17 cellular contexts compared by ENCODE assay signal in the genomic region with DNA sequence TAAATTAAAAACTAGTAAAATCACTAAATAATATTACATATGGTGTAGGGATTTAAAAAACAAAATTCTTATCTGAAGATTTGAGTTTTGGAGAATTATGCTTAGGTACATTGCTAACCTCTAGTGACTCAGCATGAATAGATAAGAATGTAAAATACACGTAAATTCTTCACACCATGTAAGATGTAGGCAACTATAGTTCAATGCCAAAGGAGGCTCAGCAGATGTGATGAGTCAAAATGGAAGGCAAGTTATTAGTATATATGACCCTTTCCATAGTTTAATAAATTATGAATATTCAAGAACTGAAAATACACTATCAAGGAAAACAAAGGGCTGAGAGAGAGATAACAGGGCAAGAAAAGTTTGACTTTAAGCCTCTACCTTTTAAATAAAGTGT.
A peak's percentile ranks its signal among the peaks of the same experiment; 100 is the strongest.
DNase-seq lines count a peak whose midpoint lies in the region; ATAC-seq, FAIRE-seq and TF ChIP-seq lines count a peak whose summit lies in the region.
"Had no signal": no experiment of that assay in that cellular context is flagged by ENCODE, and none has a peak within 500 bp of the region (broad histone marks: within the 10 kb centered on the region; RNA-seq: fewer than 3 reads in every experiment).

No MANE protein-coding gene starts in this region.

- no peaks in the 10 kb centered on the region for H3K36me3 ChIP-seq in bronchial epithelial cell (ENCODE audit: control insufficient read depth, insufficient read depth, low read length)
- H3K36me3 ChIP-seq: right lobe of liver, suprapubic skin had no signal

- no peak overlapping the region for H3K27ac ChIP-seq in RWPE1
- H3K27ac ChIP-seq: hepatocyte, right lobe of liver, suprapubic skin had no signal

- CTCF ChIA-PET in RWPE1 (lab: Yijun Ruan, JAX), result no interaction called here

- POLR2A ChIA-PET in RWPE1 (lab: Yijun Ruan, JAX; ENCODE audit: low non-redundant PET), result no interaction called here

- FAIRE-seq in bronchial epithelial cell (lab: Jason Lieb, UNC), result no peak

- no peaks in the 10 kb centered on the region for H3K27me3 ChIP-seq in bronchial epithelial cell (ENCODE audit: control insufficient read depth, insufficient read depth, low read length)
- H3K27me3 ChIP-seq: hepatocyte, right lobe of liver, suprapubic skin had no signal

- TF ChIP-seq CTCF in bronchial epithelial cell (IDR thresholded peaks at IDR 0.05; ENCODE audit: insufficient read depth, low read length, severe bottlenecking) (no peak), RWPE1 (conservative IDR thresholded peaks at IDR 0.05; ENCODE audit: low read depth) (no peak)

- ATAC-seq in GM18870 (IDR thresholded peaks at IDR 0.05; ENCODE audit: unreplicated experiment), result peak; percentile 70
- ATAC-seq in HG02588 (IDR thresholded peaks at IDR 0.05; ENCODE audit: unreplicated experiment), result peak; percentile 56
- ATAC-seq in HG03135 (IDR thresholded peaks at IDR 0.05; ENCODE audit: unreplicated experiment), result peak; percentile 38
- no peak for ATAC-seq in HG03196 (IDR thresholded peaks at IDR 0.05; ENCODE audit: unreplicated experiment)
- ATAC-seq: effector memory CD8-positive, alpha-beta T cell; Panc1; right lobe of liver; SK-N-SH treated with all-trans-retinoic acid at 6 μM for 48 hours had no signal

- DNase-seq in bronchial epithelial cell (ENCODE audit: low read depth) (peak; percentile 5), KBM-7 (no peak), RWPE1 (ENCODE audit: low spot score) (no peak)
- DNase-seq: effector memory CD8-positive, alpha-beta T cell; kidney glomerular epithelial cell; NCI-H1694 treated with DMSO at 0.1 percent for 48 hours; NCI-H526; right lobe of liver; stimulated activated CD4-positive, alpha-beta T cell treated with anti-CD3 and anti-CD28 coated beads, Interleukin-1b, Interleukin-23, amount 100 ng/mL, for 48 hours had no signal

- in situ Hi-C loops in KBM-7 (cut with MboI; ENCODE audit: low pct_unique_long_range_greater_than_20kb, low sequenced_read_pairs), result no loop called here

- H3K4me3 ChIP-seq in bronchial epithelial cell (ENCODE audit: low read depth, low read length), result no peak overlapping the region
- H3K4me3 ChIP-seq: hepatocyte, right lobe of liver, suprapubic skin had no signal
